In the genomic region with DNA sequence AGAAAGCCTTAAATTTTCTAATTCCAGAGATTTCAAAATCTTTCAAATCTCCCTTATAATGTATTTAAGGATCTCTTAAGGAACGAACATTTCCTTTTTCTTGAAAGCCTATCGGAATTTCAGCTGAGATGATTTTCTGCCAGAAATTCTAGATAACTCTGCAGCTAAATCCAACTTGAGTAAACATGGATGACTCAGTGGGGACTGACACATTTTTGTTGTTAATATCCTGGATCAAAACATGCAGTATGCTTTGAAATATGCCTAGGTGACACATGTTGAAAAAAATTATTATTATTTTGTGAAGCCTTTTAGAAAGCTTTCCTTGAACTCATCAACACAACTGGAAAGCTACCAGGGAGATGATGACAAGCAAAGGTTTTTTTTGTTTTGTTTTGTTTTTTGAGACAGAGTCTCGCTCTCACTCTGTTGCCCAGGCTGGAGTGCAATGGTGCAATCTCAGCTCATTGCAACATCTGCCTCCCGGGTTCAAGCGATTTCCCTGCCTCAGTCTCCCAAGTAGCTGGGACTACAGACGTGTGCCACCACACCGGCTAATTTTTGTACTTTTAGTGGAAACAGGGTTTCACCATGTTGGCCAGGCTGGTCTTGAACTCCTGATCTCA, we compare ENCODE assay signal across 17 cellular contexts.
A peak's percentile ranks its signal among the peaks of the same experiment; 100 is the strongest.
DNase-seq lines count a peak whose midpoint lies in the region; ATAC-seq and TF ChIP-seq lines count a peak whose summit lies in the region.
"Had no signal": no experiment of that assay in that cellular context is flagged by ENCODE, and none has a peak within 500 bp of the region (broad histone marks: within the 10 kb centered on the region; RNA-seq: fewer than 3 reads in every experiment).

No MANE protein-coding gene starts in this region.

- no peak overlapping the region for H2AFZ ChIP-seq in smooth muscle cell (ENCODE audit: low read depth)

- TF ChIP-seq POLR2A in gastroesophageal sphincter (IDR thresholded peaks at IDR 0.05), result no peak
- no peak for TF ChIP-seq POLR2A in prostate gland (IDR thresholded peaks at IDR 0.05)

- H3K4me3 ChIP-seq in gastroesophageal sphincter, result no peak overlapping the region
- H3K4me3 ChIP-seq in smooth muscle cell, result no peak overlapping the region
- no peak overlapping the region for H3K4me3 ChIP-seq in prostate gland
- H3K4me3 ChIP-seq: ascending aorta, testis had no signal

- peaks cover 7% of the 10 kb centered on the region for H3F3A ChIP-seq in smooth muscle cell (ENCODE audit: low read depth)

- TF ChIP-seq CTCF in gastroesophageal sphincter (IDR thresholded peaks at IDR 0.05), result no peak
- TF ChIP-seq CTCF in smooth muscle cell (IDR thresholded peaks at IDR 0.05; ENCODE audit: borderline replicate concordance, insufficient read depth, poor library complexity, severe bottlenecking), result no peak
- TF ChIP-seq CTCF in prostate gland (IDR thresholded peaks at IDR 0.05), result no peak

- ATAC-seq in gastroesophageal sphincter, result peak; percentile 73
- no peak for ATAC-seq in HG03108 (IDR thresholded peaks at IDR 0.05; ENCODE audit: unreplicated experiment)
- ATAC-seq in GM18909 (IDR thresholded peaks at IDR 0.05; ENCODE audit: poor library complexity, unreplicated experiment), result no peak

- WGBS in gastroesophageal sphincter (ENCODE audit: low coverage in 1 of 2), 2 donors, result 64 to 82% methylated on average over 7 of the region's 7 CpGs
- WGBS in smooth muscle cell (ENCODE audit: low lambda C conversion rate), result 52% methylated on average over 7 of the region's 7 CpGs
- 67% methylated on average over 7 of the region's 7 CpGs for WGBS in prostate gland

- H3K27me3 ChIP-seq in gastroesophageal sphincter, result no peaks in the 10 kb centered on the region
- no peaks in the 10 kb centered on the region for H3K27me3 ChIP-seq in smooth muscle cell (ENCODE audit: low read depth)
- no peaks in the 10 kb centered on the region for H3K27me3 ChIP-seq in prostate gland (replicated peaks; ENCODE audit: insufficient read depth)
- H3K27me3 ChIP-seq: ascending aorta, testis had no signal

- peak overlapping the region in 1 of 4 donors; percentile 2 for H3K27ac ChIP-seq in gastroesophageal sphincter
- H3K27ac ChIP-seq in smooth muscle cell (ENCODE audit: low read depth), result no peak overlapping the region
- no peak overlapping the region for H3K27ac ChIP-seq in prostate gland
- H3K27ac ChIP-seq: ascending aorta, testis had no signal

- intact Hi-C loops in prostate gland (cut with DNase I), result no loop called here

- TF ChIP-seq EP300 in gastroesophageal sphincter (IDR thresholded peaks at IDR 0.05), result no peak

- peak overlapping the region; percentile 30 for H3K4me2 ChIP-seq in smooth muscle cell

- H3K36me3 ChIP-seq in gastroesophageal sphincter (no peaks in the 10 kb centered on the region), smooth muscle cell (ENCODE audit: low read depth) (no peaks in the 10 kb centered on the region), prostate gland (no peaks in the 10 kb centered on the region)
- H3K36me3 ChIP-seq: ascending aorta had no signal

- DNase-seq in HS-5 (ENCODE audit: low read depth) (peak; percentile 34), amniotic stem cell (lab: John Stamatoyannopoulos, UW) (peak; percentile 33), smooth muscle cell (lab: John Stamatoyannopoulos, UW; ENCODE audit: unreplicated experiment) (no peak), epidermal melanocyte (ENCODE audit: insufficient read length, low spot score) (no peak), prostate gland (ENCODE audit: low spot score) (no peak)
- DNase-seq: activated CD4-positive, alpha-beta T cell treated with anti-CD3 and anti-CD28 coated beads for 48 hours; activated T-cell treated with anti-CD3 and anti-CD28 coated beads, Interleukin-2, amount 50 U/mL, for 48 hours; Caco-2; effector CD4-positive, alpha-beta T cell; hippocampal formation; mammary epithelial cell; NCI-H2227 treated with DMSO at 0.1 percent for 48 hours; testis had no signal

- no peaks in the 10 kb centered on the region for H3K4me1 ChIP-seq in gastroesophageal sphincter
- peaks cover 7% of the 10 kb centered on the region for H3K4me1 ChIP-seq in smooth muscle cell (ENCODE audit: low read depth)
- H3K4me1 ChIP-seq in prostate gland (replicated peaks), result no peaks in the 10 kb centered on the region
- H3K4me1 ChIP-seq: ascending aorta, Caco-2, testis had no signal

- H3K9ac ChIP-seq in smooth muscle cell (ENCODE audit: low read depth), result no peak overlapping the region

- no peaks in the 10 kb centered on the region for H4K20me1 ChIP-seq in smooth muscle cell (ENCODE audit: low read depth)

- H3K9me3 ChIP-seq in gastroesophageal sphincter (no peaks in the 10 kb centered on the region), smooth muscle cell (replicated peaks; ENCODE audit: low read depth) (no peaks in the 10 kb centered on the region), prostate gland (no peaks in the 10 kb centered on the region)
- H3K9me3 ChIP-seq: ascending aorta, Caco-2, testis had no signal

- H3K79me2 ChIP-seq in smooth muscle cell (ENCODE audit: low read depth), result no peaks in the 10 kb centered on the region

Comparison
In these comparisons a context has a peak if more than half of its experiments do, and no peak if none do; other contexts are left out.
1. DNase-seq: peak in HS-5 (single experiment) and amniotic stem cell (single experiment); none in smooth muscle cell (single experiment), epidermal melanocyte (single experiment) and prostate gland (single experiment).